8 cellular contexts compared by ENCODE assay signal in genomic region chr2:151999058-151999457, GRCh38.
DNase-seq lines count a peak whose midpoint lies in the region; ATAC-seq lines count a peak whose summit lies in the region.

No MANE protein-coding gene starts in this region.

- in situ Hi-C loops in KBM-7 (cut with MboI; ENCODE audit: low pct_unique_long_range_greater_than_20kb, low sequenced_read_pairs): no loop called here

- no peaks in the 10 kb centered on the region for H3K36me3 Mint-ChIP-seq in activated naive CD8-positive, alpha-beta T cell treated with anti-CD3 and anti-CD28 coated beads, Interleukin-2, amount 10 ng/mL, durations not matched to agents 7 days and 5 days

- H3K9me3 Mint-ChIP-seq in activated naive CD8-positive, alpha-beta T cell treated with anti-CD3 and anti-CD28 coated beads, Interleukin-2, amount 10 ng/mL, durations not matched to agents 7 days and 5 days: no peaks in the 10 kb centered on the region

- peaks cover 2% of the 10 kb centered on the region for H3K4me1 Mint-ChIP-seq in activated naive CD8-positive, alpha-beta T cell treated with anti-CD3 and anti-CD28 coated beads, Interleukin-2, amount 10 ng/mL, durations not matched to agents 7 days and 5 days

- ATAC-seq in GM21515 (IDR thresholded peaks at IDR 0.05; ENCODE audit: unreplicated experiment): peak; percentile 74
- peak; percentile 66 for ATAC-seq in activated naive CD8-positive, alpha-beta T cell treated with anti-CD3 and anti-CD28 coated beads, Interleukin-2, amount 10 ng/mL, durations not matched to agents 7 days and 5 days (ENCODE audit: low read depth)

- peaks cover 4% of the 10 kb centered on the region for H3K27me3 Mint-ChIP-seq in activated naive CD8-positive, alpha-beta T cell treated with anti-CD3 and anti-CD28 coated beads, Interleukin-2, amount 10 ng/mL, durations not matched to agents 7 days and 5 days

- H3K27ac Mint-ChIP-seq in activated naive CD8-positive, alpha-beta T cell treated with anti-CD3 and anti-CD28 coated beads, Interleukin-2, amount 10 ng/mL, durations not matched to agents 7 days and 5 days: no peak overlapping the region

- POLR2A ChIA-PET in activated naive CD8-positive, alpha-beta T cell treated with anti-CD3 and anti-CD28 coated beads, Interleukin-2, amount 10 ng/mL, durations not matched to agents 7 days and 5 days (lab: Charles Lee): no interaction called here

- peak; percentile 55 for DNase-seq in DMS 273 treated with DMSO at 0.1 percent for 48 hours (lab: John Stamatoyannopoulos, UW)
- peak; percentile 65 for DNase-seq in KBM-7
- peak; percentile 67 for DNase-seq in RPMI8226
- peak; percentile 43 for DNase-seq in activated naive CD8-positive, alpha-beta T cell treated with anti-CD3 and anti-CD28 coated beads, Interleukin-2, amount 10 ng/mL, durations not matched to agents 7 days and 5 days
- peak; percentile 58 for DNase-seq in hepatic stellate cell (ENCODE audit: low spot score)
- DNase-seq in stimulated activated CD4-positive, alpha-beta T cell treated with anti-CD3 and anti-CD28 coated beads, Interleukin-1b, Interleukin-23, amount 100 ng/mL, for 4 hours (ENCODE audit: low read depth in 2 of 2): peak; percentile 15
- DNase-seq in DMS79 (lab: John Stamatoyannopoulos, UW): no peak

- H3K4me3 Mint-ChIP-seq in activated naive CD8-positive, alpha-beta T cell treated with anti-CD3 and anti-CD28 coated beads, Interleukin-2, amount 10 ng/mL, durations not matched to agents 7 days and 5 days: no peak overlapping the region
